9 cellular contexts compared by ENCODE assay signal in the genomic region with DNA sequence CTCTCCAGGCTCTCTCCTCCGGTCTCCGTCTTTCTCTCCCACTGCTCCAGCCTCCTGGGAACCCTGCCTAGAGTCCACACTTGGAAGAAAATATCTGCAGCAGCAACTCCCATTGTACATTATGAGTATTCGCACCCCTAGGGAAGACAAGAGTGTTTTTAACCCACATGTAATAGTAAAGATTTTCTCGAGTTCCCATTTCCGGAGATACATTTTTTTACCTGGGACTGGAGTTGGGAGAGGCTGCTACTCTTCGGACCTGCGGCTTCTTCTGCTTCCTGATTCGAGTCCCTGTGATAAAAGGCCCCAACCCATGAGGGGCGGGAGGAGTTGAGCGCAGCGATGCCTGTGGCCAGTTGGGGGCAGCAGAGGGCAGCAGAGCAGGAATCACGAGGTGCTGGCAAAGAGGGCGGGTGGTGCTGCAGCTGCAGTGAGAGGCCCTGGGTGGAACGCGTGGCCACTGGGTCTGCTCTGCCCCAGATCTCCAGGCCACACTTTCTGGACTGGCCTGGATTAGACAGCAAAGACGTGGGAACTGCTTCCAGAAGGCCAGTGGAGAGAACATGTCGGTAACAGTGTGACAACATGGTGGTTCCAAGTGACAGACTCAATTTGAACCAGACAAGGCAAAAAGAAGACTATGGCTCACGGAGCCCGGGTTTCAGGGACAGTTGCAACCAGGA.
DNase-seq lines count a peak whose midpoint lies in the region; ATAC-seq, FAIRE-seq and TF ChIP-seq lines count a peak whose summit lies in the region.
"Had no signal": no experiment of that assay in that cellular context is flagged by ENCODE, and none has a peak within 500 bp of the region (broad histone marks: within the 10 kb centered on the region; RNA-seq: fewer than 3 reads in every experiment).

No MANE protein-coding gene starts in this region.

- H3K9me3 ChIP-seq in A549 (no peaks in the 10 kb centered on the region), ascending aorta (no peaks in the 10 kb centered on the region)

- TF ChIP-seq POLR2A in A549 (IDR thresholded peaks at IDR 0.05; ENCODE audit: low read length) = no peak

- peak; percentile 80 to 96 for ATAC-seq in A549
- peak; percentile 90 for ATAC-seq in sciatic nerve
- no peak for ATAC-seq in HG02798 (IDR thresholded peaks at IDR 0.05; ENCODE audit: poor library complexity, unreplicated experiment)

- peak; percentile 63 for TF ChIP-seq CTCF in A549 (IDR thresholded peaks at IDR 0.05)
- TF ChIP-seq CTCF in ascending aorta (IDR thresholded peaks at IDR 0.05) = peak; percentile 45 to 67 (median 49)

- no peak for FAIRE-seq in A549 (lab: Jason Lieb, UNC)
- FAIRE-seq: G401.6 had no signal

- TF ChIP-seq RAD21 in A549 (conservative IDR thresholded peaks at IDR 0.05 in 1 of 2, IDR thresholded peaks at IDR 0.05 in 1 of 2) = peak; percentile 75 to 79

- no peak overlapping the region for H3K4me2 ChIP-seq in A549

- WGBS in A549 (ENCODE audit: missing lambda C conversion rate) = 14% methylated on average over 18 of the region's 19 CpGs

- no peaks in the 10 kb centered on the region for H3K4me1 ChIP-seq in A549
- no peaks in the 10 kb centered on the region for H3K4me1 ChIP-seq in ascending aorta

- POLR2A ChIA-PET in A549 (lab: Yijun Ruan, JAX) = no interaction called here

- H3K4me3 ChIP-seq in A549 (no peak overlapping the region), ascending aorta (no peak overlapping the region)

- CTCF ChIA-PET in A549 (lab: Yijun Ruan, JAX) = interaction anchor here (0.7 kb wide), 1 partner anchor 9 kb away, joined by 3 read pairs; no protein-coding TSS in a partner anchor

- no peaks in the 10 kb centered on the region for H3K36me3 ChIP-seq in ascending aorta

- DNase-seq in A549 (ENCODE audit: low read depth in 1 of 2, low spot score in 1 of 2) = peak; percentile 59 to 75
- DNase-seq in GM19238 (ENCODE audit: insufficient read length, low spot score) = peak; percentile 82
- peak; percentile 61 for DNase-seq in NCI-H1694 (lab: John Stamatoyannopoulos, UW)
- DNase-seq in SW480 (ENCODE audit: low spot score) = peak; percentile 66
- DNase-seq in ascending aorta (ENCODE audit: low spot score in 2 of 2) = peak in 1 of 2 donors; percentile 68
- DNase-seq in hepatic stellate cell (ENCODE audit: low spot score) = peak; percentile 79
- peak; percentile 86 for DNase-seq in sciatic nerve (ENCODE audit: low spot score)

- intact Hi-C loops in ascending aorta (cut with DNase I) (loop anchor here (5.0 kb wide), 1 partner anchor 729 kb away; no protein-coding TSS in a partner anchor), sciatic nerve (cut with DNase I) (loop anchor here (5.0 to 10.0 kb wide), 2 partner anchors 321 to 734 kb away; no protein-coding TSS in a partner anchor)

- TF ChIP-seq EP300 in A549 (IDR thresholded peaks at IDR 0.05) = no peak

- H3K27ac ChIP-seq in A549 (no peak overlapping the region), ascending aorta (no peak overlapping the region)

- H3K27me3 ChIP-seq in ascending aorta = no peaks in the 10 kb centered on the region

TF ChIP-seq in A549, 52 proteins besides CTCF, POLR2A, EP300 and RAD21:
- TF ChIP-seq, protein P1, sequence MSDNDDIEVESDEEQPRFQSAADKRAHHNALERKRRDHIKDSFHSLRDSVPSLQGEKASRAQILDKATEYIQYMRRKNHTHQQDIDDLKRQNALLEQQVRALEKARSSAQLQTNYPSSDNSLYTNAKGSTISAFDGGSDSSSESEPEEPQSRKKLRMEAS (IDR thresholded peaks at IDR 0.05) = 0 out of 2 replicates have a peak, but pooled peaks have one; percentile 20
- TF ChIP-seq KDM1A (IDR thresholded peaks at IDR 0.05; ENCODE audit: low read depth) (no peak), BHLHE40 (IDR thresholded peaks at IDR 0.05; ENCODE audit: low read depth, low read length) (no peak), CBX8 (IDR thresholded peaks at IDR 0.05) (no peak), ESRRA (IDR thresholded peaks at IDR 0.05; ENCODE audit: borderline replicate concordance, low read length) (no peak), SMC3 (IDR thresholded peaks at IDR 0.05) (peak; percentile 62), HEYL (CRISPR knock-in tag; IDR thresholded peaks at IDR 0.05) (no peak), HOXB13 (CRISPR knock-in tag; IDR thresholded peaks at IDR 0.05; ENCODE audit: low read depth) (no peak)
- TF ChIP-seq, protein P2, sequence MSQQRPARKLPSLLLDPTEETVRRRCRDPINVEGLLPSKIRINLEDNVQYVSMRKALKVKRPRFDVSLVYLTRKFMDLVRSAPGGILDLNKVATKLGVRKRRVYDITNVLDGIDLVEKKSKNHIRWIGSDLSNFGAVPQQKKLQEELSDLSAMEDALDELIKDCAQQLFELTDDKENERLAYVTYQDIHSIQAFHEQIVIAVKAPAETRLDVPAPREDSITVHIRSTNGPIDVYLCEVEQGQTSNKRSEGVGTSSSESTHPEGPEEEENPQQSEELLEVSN (IDR thresholded peaks at IDR 0.05; ENCODE audit: borderline replicate concordance, low read depth) = no peak
